In genomic region chr3:45909542-45909941, GRCh38 we compare ENCODE assay signal across 1 cellular context.
TF ChIP-seq lines count a peak whose summit lies in the region.

No MANE protein-coding gene starts in this region.

TF ChIP-seq in GM12878, 131 proteins besides CTCF, POLR2A, EP300 and RAD21 (continued from another document):
- TF ChIP-seq TARDBP (IDR thresholded peaks at IDR 0.05; ENCODE audit: borderline replicate concordance) (no peak), HDGF (IDR thresholded peaks at IDR 0.05) (no peak), BHLHE40 (IDR thresholded peaks at IDR 0.05; ENCODE audit: borderline replicate concordance in 1 of 2, low read depth in 2 of 2, low read length in 1 of 2) (peak; percentile 17 to 18; a peak in 1 of 4 replicates), PBX3 (IDR thresholded peaks at IDR 0.05; ENCODE audit: insufficient replicate concordance, low read depth, low read length) (no peak), SIN3A (IDR thresholded peaks at IDR 0.05; ENCODE audit: low read depth, low read length) (no peak), JUND (IDR thresholded peaks at IDR 0.05; ENCODE audit: low read depth, low read length) (no peak), TCF12 (IDR thresholded peaks at IDR 0.05; ENCODE audit: low read depth, low read length) (peak; percentile 75), ESRRA (IDR thresholded peaks at IDR 0.05; ENCODE audit: low read length) (no peak), BACH1 (IDR thresholded peaks at IDR 0.05; ENCODE audit: borderline replicate concordance) (no peak), PML (IDR thresholded peaks at IDR 0.05; ENCODE audit: low read length) (no peak), ZNF687 (IDR thresholded peaks at IDR 0.05) (peak; percentile 84), JUNB (IDR thresholded peaks at IDR 0.05) (no peak), IKZF2 (IDR thresholded peaks at IDR 0.05) (peak; percentile 64 to 65; a peak in 2 of 4 replicates), NFXL1 (IDR thresholded peaks at IDR 0.05; ENCODE audit: borderline replicate concordance) (no peak), SMAD5 (IDR thresholded peaks at IDR 0.05; ENCODE audit: low read depth) (no peak), NBN (IDR thresholded peaks at IDR 0.05) (peak; percentile 46; the same call in 1 of the 2 replicates), BCL11A (IDR thresholded peaks at IDR 0.05; ENCODE audit: low read depth, low read length) (peak; percentile 61), ZNF384 (IDR thresholded peaks at IDR 0.05; ENCODE audit: borderline replicate concordance, low read depth, low read length) (no peak), BMI1 (IDR thresholded peaks at IDR 0.05; ENCODE audit: borderline replicate concordance) (peak; percentile 31; the same call in 1 of the 2 replicates), IKZF1 (conservative IDR thresholded peaks at IDR 0.05) (peak; percentile 77), RELA (IDR thresholded peaks at IDR 0.05; ENCODE audit: borderline replicate concordance, partially characterized antibody) (no peak)
